In the genomic region with DNA sequence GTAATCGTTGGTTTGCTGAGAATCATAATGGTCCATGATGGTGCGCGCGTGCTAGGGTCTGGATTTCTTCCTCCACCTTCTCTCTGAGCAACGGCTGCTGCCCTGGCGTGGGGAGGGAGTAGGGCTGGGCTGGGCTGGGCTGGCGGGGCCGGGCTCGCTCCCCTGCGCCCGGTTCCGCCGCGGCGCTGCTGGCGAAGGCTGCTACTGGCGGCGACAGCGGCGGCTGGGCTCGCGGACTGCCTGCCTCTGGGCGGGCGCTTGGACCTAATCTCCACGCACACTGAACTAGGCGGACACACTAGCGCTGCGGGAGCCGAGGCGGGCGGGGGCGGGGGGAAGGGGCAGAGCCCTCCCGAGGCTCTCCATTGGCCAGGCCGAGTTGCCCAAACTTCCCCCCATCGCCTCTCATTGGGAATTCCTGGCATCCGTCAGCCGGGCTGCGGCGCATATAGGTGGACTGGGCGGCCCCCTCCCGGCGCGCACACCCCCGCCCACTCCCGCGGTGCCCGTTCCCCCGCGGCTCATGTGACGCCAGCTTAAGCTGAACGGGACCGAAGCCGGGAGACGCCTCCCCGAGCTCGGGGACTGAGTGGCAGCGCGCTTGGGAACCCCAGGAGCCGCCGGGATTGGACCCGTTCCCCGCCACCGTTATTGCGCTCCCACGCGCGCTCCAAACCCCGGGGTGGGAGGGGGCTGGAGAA, we compare ENCODE assay signal across 8 cellular contexts. TPM values are rescaled to one million over a fixed set of nuclear protein-coding genes. Genes with fewer than 3 reads are reported as not detected.
DNase-seq lines count a peak whose midpoint lies in the region; ATAC-seq and TF ChIP-seq lines count a peak whose summit lies in the region.

A gene (minus strand): TSS at position 282 of the 701 bp plus-strand sequence. CDS start 246 bp downstream, at position 36.

- H3K9me3 ChIP-seq in CD4-positive, alpha-beta T cell (ENCODE audit: control insufficient read depth, low read length), result no peaks in the 10 kb centered on the region
- no peaks in the 10 kb centered on the region for H3K9me3 ChIP-seq in skeletal muscle tissue (ENCODE audit: control insufficient read depth in 3 of 3, low read length in 3 of 3)

- DNase-seq in CD4-positive, alpha-beta T cell, result peak in 9 of 10 experiments; percentile 31 to 73 (median 54)
- DNase-seq in NCI-H345 (lab: John Stamatoyannopoulos, UW) (peak; percentile 99), iPS-NIHi7 (ENCODE audit: extremely low spot score) (peak; percentile 95)
- peak; percentile 65 for DNase-seq in activated CD4-positive, CD25-positive, alpha-beta regulatory T cell treated with anti-CD3 and anti-CD28 coated beads, Interleukin-2, amount 50 U/mL, for 72 hours
- no peak for DNase-seq in central memory CD8-positive, alpha-beta T cell (ENCODE audit: low spot score in 2 of 2)

- peaks cover 51% of the 10 kb centered on the region for H3K4me1 Mint-ChIP-seq in CD4-positive, alpha-beta T cell (ENCODE audit: low read depth)
- peaks cover 23% of the 10 kb centered on the region for H3K4me1 Mint-ChIP-seq in central memory CD8-positive, alpha-beta T cell

- H3K9me3 Mint-ChIP-seq in CD4-positive, alpha-beta T cell, result no peaks in the 10 kb centered on the region
- no peaks in the 10 kb centered on the region for H3K9me3 Mint-ChIP-seq in central memory CD8-positive, alpha-beta T cell

- peak within 1 kb of the TSS; percentile 83 to 87 (median 85) for H3K4me3 ChIP-seq in skeletal muscle tissue (ENCODE audit: low read length in 3 of 3)

- H3K9ac ChIP-seq in skeletal muscle tissue (ENCODE audit: low read depth in 1 of 3, low read length in 3 of 3), result peak within 1 kb of the TSS; percentile 87 to 93 (median 87)

- CTCF ChIA-PET in CD4-positive, alpha-beta T cell (lab: Charles Lee), result no interaction called here

- peaks cover 35% of the 10 kb centered on the region for H3K36me3 Mint-ChIP-seq in CD4-positive, alpha-beta T cell (ENCODE audit: low read depth)
- H3K36me3 Mint-ChIP-seq in central memory CD8-positive, alpha-beta T cell (ENCODE audit: insufficient read depth), result peaks cover 10% of the 10 kb centered on the region

- H3K27ac Mint-ChIP-seq in CD4-positive, alpha-beta T cell, result peak within 1 kb of the TSS; percentile 97
- H3K27ac Mint-ChIP-seq in central memory CD8-positive, alpha-beta T cell (ENCODE audit: low read depth), result no peak within 1 kb of the TSS

- intact Hi-C loops in CD4-positive, alpha-beta T cell (cut with DNase I, micrococcal nuclease), result loop anchor here (5.0 kb wide), 2 partner anchors 42 to 173 kb away; a partner anchor contains a TSS

- H3K36me3 ChIP-seq in skeletal muscle tissue (ENCODE audit: control insufficient read depth in 3 of 3, insufficient read depth in 3 of 3, low read length in 3 of 3), result no peaks in the 10 kb centered on the region

- no peaks in the 10 kb centered on the region for H3K27me3 Mint-ChIP-seq in CD4-positive, alpha-beta T cell
- no peaks in the 10 kb centered on the region for H3K27me3 Mint-ChIP-seq in central memory CD8-positive, alpha-beta T cell

- H3K4me1 ChIP-seq in skeletal muscle tissue (ENCODE audit: control insufficient read depth in 3 of 3, insufficient read depth in 3 of 3, low read length in 3 of 3), result peaks cover 21 to 27% (median 25%) of the 10 kb centered on the region in 3 donors

- no peaks in the 10 kb centered on the region for H3K27me3 ChIP-seq in CD4-positive, alpha-beta T cell (ENCODE audit: control insufficient read depth, insufficient read depth, low read length)
- no peaks in the 10 kb centered on the region for H3K27me3 ChIP-seq in skeletal muscle tissue (ENCODE audit: control insufficient read depth in 3 of 3, insufficient read depth in 3 of 3, low read length in 3 of 3)

- peak within 1 kb of the TSS; percentile 78 for H3K27ac ChIP-seq in CD4-positive, alpha-beta T cell (ENCODE audit: low read depth, low read length)
- H3K27ac ChIP-seq in skeletal muscle tissue (ENCODE audit: low read depth, low read length), result peak within 1 kb of the TSS; percentile 91

- peak within 1 kb of the TSS; percentile 99 for H3K4me3 Mint-ChIP-seq in CD4-positive, alpha-beta T cell
- peak within 1 kb of the TSS; percentile 81 for H3K4me3 Mint-ChIP-seq in central memory CD8-positive, alpha-beta T cell

- POLR2A ChIA-PET in CD4-positive, alpha-beta T cell (lab: Charles Lee), result interaction anchor here (0.7 to 1.6 kb wide), 4 partner anchors 10 to 66 kb away, joined by 3 to 17 read pairs (median 4); no protein-coding TSS in a partner anchor

- peak; percentile 56 for ATAC-seq in CD4-positive, alpha-beta T cell (ENCODE audit: poor library complexity)
- ATAC-seq in HG02642 (IDR thresholded peaks at IDR 0.05; ENCODE audit: poor library complexity, unreplicated experiment) (peak; percentile 60), GM18517 (IDR thresholded peaks at IDR 0.05; ENCODE audit: unreplicated experiment) (no peak)
- ATAC-seq in central memory CD8-positive, alpha-beta T cell (replicated peaks; ENCODE audit: extremely low read depth, poor library complexity, severe bottlenecking), result peak; percentile 44

- TF ChIP-seq CTCF in CD4-positive, alpha-beta T cell (IDR thresholded peaks at IDR 0.05), result no peak

RNA-seq across cellular contexts. Expression of the gene that starts here (rescaled TPM):
- 100 to 1,000 TPM; 128 to 143 TPM for total RNA-seq in CD4-positive, alpha-beta T cell
- total RNA-seq in skeletal muscle tissue, result 44.9 TPM

Comparison
In these comparisons a context has a peak if more than half of its experiments do, and no peak if none do; other contexts are left out.
1. DNase-seq: peak in CD4-positive, alpha-beta T cell (9 of 10), NCI-H345 (single experiment), activated CD4-positive, CD25-positive, alpha-beta regulatory T cell treated with anti-CD3 and anti-CD28 coated beads, Interleukin-2, amount 50 U/mL, for 72 hours (single experiment) and iPS-NIHi7 (single experiment); none in central memory CD8-positive, alpha-beta T cell (0 of 2).